Comparison of ENCODE assay signal across 2 cellular contexts in the genomic region with DNA sequence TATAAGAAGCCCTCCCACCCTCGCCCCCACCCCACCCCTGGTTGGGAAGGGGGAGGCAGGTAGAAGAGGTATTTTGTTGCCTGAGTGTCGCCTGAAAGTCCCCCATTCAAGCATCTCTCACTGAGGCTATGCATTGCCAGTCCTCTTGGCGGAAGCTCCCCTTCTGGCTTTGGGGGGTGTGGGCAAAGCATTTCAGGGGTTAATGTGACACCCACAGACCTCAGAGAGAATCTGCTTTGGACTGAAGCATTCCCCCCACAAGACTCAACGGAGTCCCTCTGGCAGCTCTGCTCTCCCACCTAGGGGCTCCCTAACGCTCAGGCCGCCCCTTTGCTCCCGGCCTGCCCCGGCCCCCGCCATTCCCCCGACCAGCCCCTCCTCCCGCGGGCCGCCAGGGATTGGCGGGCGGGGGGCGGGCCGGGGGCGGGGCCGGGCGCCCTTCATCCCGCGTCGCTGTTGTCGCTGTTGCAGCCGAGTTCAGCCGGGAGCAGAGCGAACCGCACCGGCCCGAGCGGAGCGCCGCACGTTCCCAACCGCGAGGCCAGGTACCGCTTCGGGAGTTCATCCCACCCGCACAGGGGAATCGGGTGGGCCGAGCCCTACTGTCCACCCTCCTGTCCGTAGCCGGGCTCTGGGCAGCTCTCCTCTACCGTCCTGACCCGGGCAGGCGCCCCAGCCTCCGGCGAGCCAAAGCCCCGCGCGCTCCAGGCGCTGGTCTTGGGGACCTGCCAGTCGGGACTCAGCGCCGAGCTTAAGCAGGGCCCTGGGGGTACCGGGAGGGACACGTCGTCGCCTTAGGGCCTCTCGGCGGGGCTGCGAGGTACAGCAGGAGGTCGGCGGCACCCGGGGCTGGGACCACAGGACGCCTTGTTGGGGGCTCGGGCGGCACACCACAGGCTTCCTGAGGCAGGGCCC.
A peak's percentile ranks its signal among the peaks of the same experiment; 100 is the strongest.
TF ChIP-seq lines count a peak whose summit lies in the region.

Gene SLC38A3 (plus strand): TSS at position 468 of the 915 bp plus-strand sequence. CDS start 8,929 bp downstream, outside the sequence.

TF ChIP-seq in A549, 52 proteins besides CTCF, POLR2A, EP300 and RAD21:
- TF ChIP-seq, protein P1, sequence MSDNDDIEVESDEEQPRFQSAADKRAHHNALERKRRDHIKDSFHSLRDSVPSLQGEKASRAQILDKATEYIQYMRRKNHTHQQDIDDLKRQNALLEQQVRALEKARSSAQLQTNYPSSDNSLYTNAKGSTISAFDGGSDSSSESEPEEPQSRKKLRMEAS (IDR thresholded peaks at IDR 0.05), result no peak
- TF ChIP-seq RNF2 (IDR thresholded peaks at IDR 0.05; ENCODE audit: borderline replicate concordance, low read depth), result no peak
- no peak for TF ChIP-seq RCOR1 (IDR thresholded peaks at IDR 0.05; ENCODE audit: low read depth, low read length)
- TF ChIP-seq FOXS1 (CRISPR knock-in tag; IDR thresholded peaks at IDR 0.05), result no peak
- no peak for TF ChIP-seq FOSL2 (IDR thresholded peaks at IDR 0.05)
- no peak for TF ChIP-seq FOSL2 (CRISPR knock-in tag; IDR thresholded peaks at IDR 0.05)
- TF ChIP-seq ESRRA (IDR thresholded peaks at IDR 0.05; ENCODE audit: borderline replicate concordance, low read length), result no peak
- TF ChIP-seq HMGXB4 (CRISPR knock-in tag; IDR thresholded peaks at IDR 0.05; ENCODE audit: borderline replicate concordance), result no peak
- TF ChIP-seq, protein P2, sequence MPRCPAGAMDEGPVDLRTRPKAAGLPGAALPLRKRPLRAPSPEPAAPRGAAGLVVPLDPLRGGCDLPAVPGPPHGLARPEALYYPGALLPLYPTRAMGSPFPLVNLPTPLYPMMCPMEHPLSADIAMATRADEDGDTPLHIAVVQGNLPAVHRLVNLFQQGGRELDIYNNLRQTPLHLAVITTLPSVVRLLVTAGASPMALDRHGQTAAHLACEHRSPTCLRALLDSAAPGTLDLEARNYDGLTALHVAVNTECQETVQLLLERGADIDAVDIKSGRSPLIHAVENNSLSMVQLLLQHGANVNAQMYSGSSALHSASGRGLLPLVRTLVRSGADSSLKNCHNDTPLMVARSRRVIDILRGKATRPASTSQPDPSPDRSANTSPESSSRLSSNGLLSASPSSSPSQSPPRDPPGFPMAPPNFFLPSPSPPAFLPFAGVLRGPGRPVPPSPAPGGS (IDR thresholded peaks at IDR 0.05), result no peak
- TF ChIP-seq BHLHE40 (IDR thresholded peaks at IDR 0.05; ENCODE audit: low read depth, low read length), result no peak
- TF ChIP-seq KDM1A (IDR thresholded peaks at IDR 0.05; ENCODE audit: low read depth), result no peak
- TF ChIP-seq CHD4 (IDR thresholded peaks at IDR 0.05; ENCODE audit: borderline replicate concordance), result no peak
- no peak for TF ChIP-seq GATA3 (IDR thresholded peaks at IDR 0.05; ENCODE audit: borderline replicate concordance)
- no peak for TF ChIP-seq TP53 (CRISPR knock-in tag; IDR thresholded peaks at IDR 0.05)
- no peak for TF ChIP-seq MAFK (IDR thresholded peaks at IDR 0.05; ENCODE audit: partially characterized antibody)
- TF ChIP-seq HOXB13 (CRISPR knock-in tag; IDR thresholded peaks at IDR 0.05; ENCODE audit: low read depth), result no peak
- no peak for TF ChIP-seq NFE2L2 (conservative IDR thresholded peaks at IDR 0.05; ENCODE audit: low read length)
- no peak for TF ChIP-seq HDAC2 (IDR thresholded peaks at IDR 0.05)

TF ChIP-seq in GM12878, 131 proteins besides CTCF, POLR2A, EP300 and RAD21:
- TF ChIP-seq EZH2 (IDR thresholded peaks at IDR 0.05; ENCODE audit: borderline replicate concordance, control insufficient read depth, low read depth, low read length), result 0 out of 2 replicates have a peak, but pooled peaks have one; percentile 44
- TF ChIP-seq, protein P3, sequence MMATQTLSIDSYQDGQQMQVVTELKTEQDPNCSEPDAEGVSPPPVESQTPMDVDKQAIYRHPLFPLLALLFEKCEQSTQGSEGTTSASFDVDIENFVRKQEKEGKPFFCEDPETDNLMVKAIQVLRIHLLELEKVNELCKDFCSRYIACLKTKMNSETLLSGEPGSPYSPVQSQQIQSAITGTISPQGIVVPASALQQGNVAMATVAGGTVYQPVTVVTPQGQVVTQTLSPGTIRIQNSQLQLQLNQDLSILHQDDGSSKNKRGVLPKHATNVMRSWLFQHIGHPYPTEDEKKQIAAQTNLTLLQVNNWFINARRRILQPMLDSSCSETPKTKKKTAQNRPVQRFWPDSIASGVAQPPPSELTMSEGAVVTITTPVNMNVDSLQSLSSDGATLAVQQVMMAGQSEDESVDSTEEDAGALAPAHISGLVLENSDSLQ (IDR thresholded peaks at IDR 0.05), result no peak
- no peak for TF ChIP-seq PAX5 (IDR thresholded peaks at IDR 0.05; ENCODE audit: borderline replicate concordance, low read depth, low read length)
- no peak for TF ChIP-seq RCOR1 (conservative IDR thresholded peaks at IDR 0.05; ENCODE audit: low read depth, low read length)
- TF ChIP-seq SUZ12 (IDR thresholded peaks at IDR 0.05; ENCODE audit: unreplicated experiment), result peak; percentile 51
